Comparison of ENCODE assay signal across 24 cellular contexts in the genomic region with DNA sequence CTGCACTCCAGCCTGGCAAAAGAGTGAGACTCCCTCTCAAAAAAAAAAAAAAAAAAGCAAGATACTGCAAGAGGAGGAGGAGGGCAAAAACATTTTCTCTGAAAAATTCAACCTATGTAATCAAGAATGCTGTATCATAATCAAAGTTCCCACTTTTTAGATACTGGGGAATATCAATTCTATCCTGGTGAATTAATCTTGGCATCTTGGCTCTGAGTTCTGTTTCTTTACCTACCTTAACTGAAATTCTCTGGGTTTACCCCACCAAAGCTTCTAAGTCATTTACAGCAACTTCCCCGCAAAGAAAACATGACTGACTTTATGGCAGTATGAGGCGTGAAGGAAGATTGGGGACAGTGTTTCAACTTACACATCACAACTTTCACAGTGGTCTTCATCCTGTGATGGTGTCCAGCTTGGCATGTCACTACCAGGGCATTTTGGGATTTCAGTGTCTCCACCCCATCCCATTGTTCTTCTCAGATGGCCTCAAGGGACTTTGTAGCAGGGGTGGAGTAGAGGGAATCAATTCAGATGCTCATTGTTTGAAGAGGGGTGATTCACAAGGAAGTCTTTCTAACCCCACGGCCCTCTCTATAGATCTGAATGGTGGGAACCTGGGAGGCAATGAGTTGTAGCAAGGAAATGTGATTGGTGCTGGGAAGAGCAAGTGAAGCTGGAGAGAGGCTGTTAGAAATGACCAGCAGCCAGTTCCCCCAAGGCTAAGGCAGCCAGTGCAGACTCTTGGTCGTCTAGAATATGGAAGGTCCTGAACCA.
A peak's percentile ranks its signal among the peaks of the same experiment; 100 is the strongest.
DNase-seq lines count a peak whose midpoint lies in the region; ATAC-seq and TF ChIP-seq lines count a peak whose summit lies in the region.
"Had no signal": no experiment of that assay in that cellular context is flagged by ENCODE, and none has a peak within 500 bp of the region (broad histone marks: within the 10 kb centered on the region; RNA-seq: fewer than 3 reads in every experiment).

No MANE protein-coding gene starts in this region.

- H3K36me3 ChIP-seq in neural cell (ENCODE audit: insufficient read depth, low read length): peaks cover 4% of the 10 kb centered on the region
- H3K36me3 ChIP-seq: neutrophil, prostate gland had no signal

- no peaks in the 10 kb centered on the region for H3K79me2 ChIP-seq in neural cell (replicated peaks; ENCODE audit: insufficient read depth, low read length)

- no peak overlapping the region for H3K9ac ChIP-seq in neural cell (ENCODE audit: low read length)

- TF ChIP-seq RAD21 in neural cell (conservative IDR thresholded peaks at IDR 0.05): no peak

- DNase-seq in HT1080 (ENCODE audit: low read depth) (peak; percentile 71), epithelial cell of prostate (ENCODE audit: low read depth, low spot score) (peak; percentile 58), SIG-M5 (lab: John Stamatoyannopoulos, UW) (no peak)
- DNase-seq: activated CD4-positive, CD25-positive, alpha-beta regulatory T cell treated with anti-CD3 and anti-CD28 coated beads, Interleukin-2, amount 50 U/mL, for 72 hours; activated CD8-positive, alpha-beta T cell treated with anti-CD3 and anti-CD28 coated beads, Interleukin-2, amount 10 ng/mL, durations not matched to agents 7 days and 5 days; activated naive CD8-positive, alpha-beta T cell treated with anti-CD3 and anti-CD28 coated beads for 36 hours; Caco-2; DMS79 treated with DMSO at 0.1 percent for 48 hours; heart right ventricle; left cardiac atrium; NCI-H1048; NCI-H187; NCI-H226; NCI-H69; stimulated activated naive CD4-positive, alpha-beta T cell had no signal

- no peaks in the 10 kb centered on the region for H3F3A ChIP-seq in neural cell (ENCODE audit: insufficient read depth, low read length, poor library complexity, severe bottlenecking)

- TF ChIP-seq EP300 in neural cell (conservative IDR thresholded peaks at IDR 0.05; ENCODE audit: poor library complexity, severe bottlenecking): no peak

- no peaks in the 10 kb centered on the region for H4K20me1 ChIP-seq in neural cell (ENCODE audit: insufficient read depth)

- no peaks in the 10 kb centered on the region for H3K9me2 ChIP-seq in neural cell (ENCODE audit: insufficient read depth, low read length)

- ATAC-seq in SK-N-SH treated with all-trans-retinoic acid at 6 μM for 48 hours: peak; percentile 44
- ATAC-seq in HG02642 (IDR thresholded peaks at IDR 0.05; ENCODE audit: poor library complexity, unreplicated experiment): no peak
- no peak for ATAC-seq in GM21528 (IDR thresholded peaks at IDR 0.05; ENCODE audit: low FRiP score, unreplicated experiment)
- ATAC-seq: activated CD8-positive, alpha-beta T cell treated with anti-CD3 and anti-CD28 coated beads, Interleukin-2, amount 10 ng/mL, durations not matched to agents 7 days and 5 days; left cardiac atrium had no signal

- no peaks in the 10 kb centered on the region for H3K9me3 ChIP-seq in neural cell (ENCODE audit: low read length)
- H3K9me3 ChIP-seq: ascending aorta, Caco-2, heart right ventricle, neutrophil, prostate gland, suprapubic skin had no signal

- peak overlapping the region; percentile 19 for H3K27ac ChIP-seq in epithelial cell of prostate
- no peak overlapping the region for H3K27ac ChIP-seq in neural cell (ENCODE audit: low read length)
- H3K27ac ChIP-seq: ascending aorta, C4-2B, heart right ventricle, prostate gland, suprapubic skin had no signal

- no peak overlapping the region for H3K4me2 ChIP-seq in neural cell (ENCODE audit: low read length)

- H3K27me3 ChIP-seq in neural cell (ENCODE audit: insufficient read depth, low read depth, low read length): no peaks in the 10 kb centered on the region
- H3K27me3 ChIP-seq: ascending aorta, heart right ventricle, neutrophil, suprapubic skin had no signal

- no peak overlapping the region for H2AFZ ChIP-seq in neural cell (ENCODE audit: low read depth, low read length)

- no peak for TF ChIP-seq CTCF in neural cell (IDR thresholded peaks at IDR 0.05; ENCODE audit: poor library complexity, severe bottlenecking)

- no peak overlapping the region for H3K4me3 ChIP-seq in neural cell (ENCODE audit: low read length)
- H3K4me3 ChIP-seq: ascending aorta, heart right ventricle, prostate gland, suprapubic skin had no signal

TF ChIP-seq in SK-N-SH treated with all-trans-retinoic acid at 6 μM for 48 hours, 23 proteins besides CTCF, POLR2A, EP300 and RAD21:
- no peak for TF ChIP-seq PPARA (CRISPR knock-in tag; IDR thresholded peaks at IDR 0.05; ENCODE audit: borderline replicate concordance)
- TF ChIP-seq, protein P1, sequence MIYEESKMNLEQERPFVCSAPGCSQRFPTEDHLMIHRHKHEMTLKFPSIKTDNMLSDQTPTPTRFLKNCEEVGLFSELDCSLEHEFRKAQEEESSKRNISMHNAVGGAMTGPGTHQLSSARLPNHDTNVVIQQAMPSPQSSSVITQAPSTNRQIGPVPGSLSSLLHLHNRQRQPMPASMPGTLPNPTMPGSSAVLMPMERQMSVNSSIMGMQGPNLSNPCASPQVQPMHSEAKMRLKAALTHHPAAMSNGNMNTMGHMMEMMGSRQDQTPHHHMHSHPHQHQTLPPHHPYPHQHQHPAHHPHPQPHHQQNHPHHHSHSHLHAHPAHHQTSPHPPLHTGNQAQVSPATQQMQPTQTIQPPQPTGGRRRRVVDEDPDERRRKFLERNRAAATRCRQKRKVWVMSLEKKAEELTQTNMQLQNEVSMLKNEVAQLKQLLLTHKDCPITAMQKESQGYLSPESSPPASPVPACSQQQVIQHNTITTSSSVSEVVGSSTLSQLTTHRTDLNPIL (CRISPR knock-in tag; IDR thresholded peaks at IDR 0.05; ENCODE audit: low read depth): no peak
- no peak for TF ChIP-seq OSR1 (CRISPR knock-in tag; IDR thresholded peaks at IDR 0.05)
- no peak for TF ChIP-seq TOX (CRISPR knock-in tag; IDR thresholded peaks at IDR 0.05; ENCODE audit: borderline replicate concordance)
- TF ChIP-seq ZNF565 (CRISPR knock-in tag; conservative IDR thresholded peaks at IDR 0.05; ENCODE audit: low read depth): no peak
- no peak for TF ChIP-seq ZC3H10 (CRISPR knock-in tag; IDR thresholded peaks at IDR 0.05)
- no peak for TF ChIP-seq ZFP3 (CRISPR knock-in tag; IDR thresholded peaks at IDR 0.05)
- no peak for TF ChIP-seq RARB (CRISPR knock-in tag; IDR thresholded peaks at IDR 0.05)
- no peak for TF ChIP-seq ISL1 (CRISPR knock-in tag; IDR thresholded peaks at IDR 0.05)
- no peak for TF ChIP-seq ARNTL (CRISPR knock-in tag; IDR thresholded peaks at IDR 0.05; ENCODE audit: borderline replicate concordance, low read depth)
- no peak for TF ChIP-seq GLIS3 (CRISPR knock-in tag; IDR thresholded peaks at IDR 0.05)

TF ChIP-seq in neural cell, 6 proteins besides CTCF, POLR2A, EP300 and RAD21:
- TF ChIP-seq SMC3 (conservative IDR thresholded peaks at IDR 0.05; ENCODE audit: poor library complexity) (no peak), TAF1 (IDR thresholded peaks at IDR 0.05; ENCODE audit: low read depth) (peak; percentile 34)
